ENCODE assay signal across 1 cellular context in the genomic region with DNA sequence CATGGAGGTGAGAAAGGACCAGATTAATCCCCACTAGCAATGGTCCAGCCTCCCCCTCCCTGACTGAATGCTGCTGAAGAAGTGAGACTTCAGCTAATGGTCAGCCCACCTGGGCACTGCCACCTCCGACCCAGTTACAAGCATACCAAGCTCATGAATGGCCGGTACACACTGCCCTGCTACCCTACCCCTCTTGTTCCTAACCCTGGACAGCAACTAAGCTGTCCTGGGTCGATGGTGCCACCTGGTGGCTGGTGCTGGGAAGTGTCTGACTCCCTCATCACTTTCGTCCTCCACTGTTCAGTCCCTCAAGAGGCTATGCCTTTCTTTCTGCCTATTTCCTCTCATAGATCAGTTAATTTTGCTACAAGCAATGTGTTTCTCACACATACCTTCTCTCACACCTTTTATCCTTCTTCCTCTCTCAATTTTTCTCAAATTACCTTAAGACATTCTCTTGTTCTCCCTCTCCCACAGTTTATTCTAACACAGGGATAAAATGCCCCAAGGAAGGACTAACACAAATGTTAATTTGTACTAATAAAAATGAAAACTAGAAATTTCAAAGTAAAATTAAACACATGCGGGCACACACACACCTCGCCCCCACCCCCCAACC.
TF ChIP-seq lines count a peak whose summit lies in the region.

No MANE protein-coding gene starts in this region.

TF ChIP-seq in HepG2, 621 proteins besides CTCF, POLR2A, EP300 and RAD21 (continued from another document):
- TF ChIP-seq KDM5A (IDR thresholded peaks at IDR 0.05; ENCODE audit: borderline replicate concordance, low read length), result no peak
- TF ChIP-seq RBFOX2 (IDR thresholded peaks at IDR 0.05; ENCODE audit: low read depth, low read length), result no peak
- TF ChIP-seq NFYB (CRISPR knock-in tag; IDR thresholded peaks at IDR 0.05), result no peak
- TF ChIP-seq SMC3 (IDR thresholded peaks at IDR 0.05; ENCODE audit: low read length), result peak; percentile 37; the same call in 1 of the 2 replicates
- TF ChIP-seq BCL6 (CRISPR knock-in tag; IDR thresholded peaks at IDR 0.05), result no peak
- TF ChIP-seq FOSL2 (CRISPR knock-in tag; IDR thresholded peaks at IDR 0.05), result no peak
- no peak for TF ChIP-seq ATF7 (IDR thresholded peaks at IDR 0.05)
- TF ChIP-seq ATF7 (CRISPR knock-in tag; IDR thresholded peaks at IDR 0.05), result no peak
- TF ChIP-seq PHF5A (CRISPR knock-in tag; IDR thresholded peaks at IDR 0.05; ENCODE audit: low read depth, unreplicated experiment), result no peak
- peak; percentile 69 for TF ChIP-seq STAG1 (CRISPR knock-in tag; IDR thresholded peaks at IDR 0.05)
- TF ChIP-seq FOXK2 (IDR thresholded peaks at IDR 0.05), result no peak
- TF ChIP-seq SAFB2 (CRISPR knock-in tag; IDR thresholded peaks at IDR 0.05; ENCODE audit: borderline replicate concordance, low read depth), result no peak
- no peak for TF ChIP-seq HES4 (CRISPR knock-in tag; IDR thresholded peaks at IDR 0.05; ENCODE audit: borderline replicate concordance)
- TF ChIP-seq, protein P1, sequence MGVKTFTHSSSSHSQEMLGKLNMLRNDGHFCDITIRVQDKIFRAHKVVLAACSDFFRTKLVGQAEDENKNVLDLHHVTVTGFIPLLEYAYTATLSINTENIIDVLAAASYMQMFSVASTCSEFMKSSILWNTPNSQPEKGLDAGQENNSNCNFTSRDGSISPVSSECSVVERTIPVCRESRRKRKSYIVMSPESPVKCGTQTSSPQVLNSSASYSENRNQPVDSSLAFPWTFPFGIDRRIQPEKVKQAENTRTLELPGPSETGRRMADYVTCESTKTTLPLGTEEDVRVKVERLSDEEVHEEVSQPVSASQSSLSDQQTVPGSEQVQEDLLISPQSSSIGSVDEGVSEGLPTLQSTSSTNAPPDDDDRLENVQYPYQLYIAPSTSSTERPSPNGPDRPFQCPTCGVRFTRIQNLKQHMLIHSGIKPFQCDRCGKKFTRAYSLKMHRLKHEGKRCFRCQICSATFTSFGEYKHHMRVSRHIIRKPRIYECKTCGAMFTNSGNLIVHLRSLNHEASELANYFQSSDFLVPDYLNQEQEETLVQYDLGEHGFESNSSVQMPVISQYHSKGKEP (CRISPR knock-in tag; IDR thresholded peaks at IDR 0.05), result no peak
- no peak for TF ChIP-seq PHF8 (CRISPR knock-in tag; IDR thresholded peaks at IDR 0.05)
- no peak for TF ChIP-seq DBP (CRISPR knock-in tag; IDR thresholded peaks at IDR 0.05; ENCODE audit: not compliant biosample characterization)
- TF ChIP-seq ZNF430 (CRISPR knock-in tag; IDR thresholded peaks at IDR 0.05), result no peak
- no peak for TF ChIP-seq HHEX (CRISPR knock-in tag; IDR thresholded peaks at IDR 0.05)
- TF ChIP-seq, protein P2, sequence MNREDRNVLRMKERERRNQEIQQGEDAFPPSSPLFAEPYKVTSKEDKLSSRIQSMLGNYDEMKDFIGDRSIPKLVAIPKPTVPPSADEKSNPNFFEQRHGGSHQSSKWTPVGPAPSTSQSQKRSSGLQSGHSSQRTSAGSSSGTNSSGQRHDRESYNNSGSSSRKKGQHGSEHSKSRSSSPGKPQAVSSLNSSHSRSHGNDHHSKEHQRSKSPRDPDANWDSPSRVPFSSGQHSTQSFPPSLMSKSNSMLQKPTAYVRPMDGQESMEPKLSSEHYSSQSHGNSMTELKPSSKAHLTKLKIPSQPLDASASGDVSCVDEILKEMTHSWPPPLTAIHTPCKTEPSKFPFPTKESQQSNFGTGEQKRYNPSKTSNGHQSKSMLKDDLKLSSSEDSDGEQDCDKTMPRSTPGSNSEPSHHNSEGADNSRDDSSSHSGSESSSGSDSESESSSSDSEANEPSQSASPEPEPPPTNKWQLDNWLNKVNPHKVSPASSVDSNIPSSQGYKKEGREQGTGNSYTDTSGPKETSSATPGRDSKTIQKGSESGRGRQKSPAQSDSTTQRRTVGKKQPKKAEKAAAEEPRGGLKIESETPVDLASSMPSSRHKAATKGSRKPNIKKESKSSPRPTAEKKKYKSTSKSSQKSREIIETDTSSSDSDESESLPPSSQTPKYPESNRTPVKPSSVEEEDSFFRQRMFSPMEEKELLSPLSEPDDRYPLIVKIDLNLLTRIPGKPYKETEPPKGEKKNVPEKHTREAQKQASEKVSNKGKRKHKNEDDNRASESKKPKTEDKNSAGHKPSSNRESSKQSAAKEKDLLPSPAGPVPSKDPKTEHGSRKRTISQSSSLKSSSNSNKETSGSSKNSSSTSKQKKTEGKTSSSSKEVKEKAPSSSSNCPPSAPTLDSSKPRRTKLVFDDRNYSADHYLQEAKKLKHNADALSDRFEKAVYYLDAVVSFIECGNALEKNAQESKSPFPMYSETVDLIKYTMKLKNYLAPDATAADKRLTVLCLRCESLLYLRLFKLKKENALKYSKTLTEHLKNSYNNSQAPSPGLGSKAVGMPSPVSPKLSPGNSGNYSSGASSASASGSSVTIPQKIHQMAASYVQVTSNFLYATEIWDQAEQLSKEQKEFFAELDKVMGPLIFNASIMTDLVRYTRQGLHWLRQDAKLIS (CRISPR knock-in tag; IDR thresholded peaks at IDR 0.05), result no peak
